19 cellular contexts compared by ENCODE assay signal in genomic region chr4:139840773-139841172, GRCh38.
DNase-seq lines count a peak whose midpoint lies in the region; ATAC-seq and TF ChIP-seq lines count a peak whose summit lies in the region.
"Had no signal": no experiment of that assay in that cellular context is flagged by ENCODE, and none has a peak within 500 bp of the region (broad histone marks: within the 10 kb centered on the region; RNA-seq: fewer than 3 reads in every experiment).

No MANE protein-coding gene starts in this region.

- peak overlapping the region; percentile 93 to 98 (median 94) for H3K27ac Mint-ChIP-seq in immature natural killer cell
- H3K27ac Mint-ChIP-seq in neural crest cell (ENCODE audit: unreplicated experiment) = no peak overlapping the region

- no peaks in the 10 kb centered on the region for H3K9me3 ChIP-seq in lower lobe of right lung
- H3K9me3 ChIP-seq: BLaER1 treated with 17β-estradiol and CSF1 and Interleukin-3, amounts not matched to agents 10 nM and 100 nM had no signal

- H3K4me1 Mint-ChIP-seq in immature natural killer cell (peaks cover 48 to 61% of the 10 kb centered on the region in 2 donors), neural crest cell (peaks cover 65% of the 10 kb centered on the region)

- ATAC-seq in lower lobe of right lung = no peak
- ATAC-seq: PC-3 had no signal

- peaks cover 0 to 8% (median 0%) of the 10 kb centered on the region in 3 donors for H3K36me3 Mint-ChIP-seq in immature natural killer cell
- peaks cover 2% of the 10 kb centered on the region for H3K36me3 Mint-ChIP-seq in neural crest cell (ENCODE audit: low read depth)

- peaks cover 16% of the 10 kb centered on the region for H3K4me1 ChIP-seq in lower lobe of right lung

- no peaks in the 10 kb centered on the region for H3K27me3 ChIP-seq in lower lobe of right lung (ENCODE audit: low read depth)
- H3K27me3 ChIP-seq: BLaER1 treated with 17β-estradiol and CSF1 and Interleukin-3, amounts not matched to agents 10 nM and 100 nM had no signal

- no peaks in the 10 kb centered on the region for H3K9me3 Mint-ChIP-seq in immature natural killer cell
- H3K9me3 Mint-ChIP-seq in neural crest cell = peaks cover 3% of the 10 kb centered on the region

- intact Hi-C loops in lower lobe of right lung (cut with DNase I) = no loop called here

- H3K36me3 ChIP-seq in lower lobe of right lung = no peaks in the 10 kb centered on the region

- no peak overlapping the region for H3K27ac ChIP-seq in lower lobe of right lung
- H3K27ac ChIP-seq: BLaER1 treated with 17β-estradiol and CSF1 and Interleukin-3, amounts not matched to agents 10 nM and 100 nM; GM23248; HL-60; RWPE1 had no signal

- H3K4me3 Mint-ChIP-seq in immature natural killer cell (peak overlapping the region; percentile 82 to 94 (median 87)), neural crest cell (peak overlapping the region; percentile 30)

- H3K27me3 Mint-ChIP-seq in immature natural killer cell (ENCODE audit: low read depth in 3 of 3) (peaks cover 0 to 4% (median 3%) of the 10 kb centered on the region in 3 donors), neural crest cell (ENCODE audit: low read depth) (peaks cover 6% of the 10 kb centered on the region)

- H3K4me3 ChIP-seq in lower lobe of right lung = no peak overlapping the region
- H3K4me3 ChIP-seq: BLaER1 treated with 17β-estradiol and CSF1 and Interleukin-3, amounts not matched to agents 10 nM and 100 nM; GM23248 had no signal

- TF ChIP-seq CTCF in neural crest cell (conservative IDR thresholded peaks at IDR 0.05) = no peak
- TF ChIP-seq CTCF in lower lobe of right lung (IDR thresholded peaks at IDR 0.05) = no peak

- DNase-seq in NCI-H1092 treated with DMSO at 0.1 percent for 48 hours (lab: John Stamatoyannopoulos, UW) (peak; percentile 31), NCI-H1092 (lab: John Stamatoyannopoulos, UW) (no peak), OCI-M1 (lab: John Stamatoyannopoulos, UW) (peak; percentile 44), immature natural killer cell (no peak), neural crest cell (ENCODE audit: low read depth, low spot score) (no peak), DMS114 treated with DMSO at 0.1 percent for 48 hours (lab: John Stamatoyannopoulos, UW; ENCODE audit: unreplicated experiment) (no peak), NCI-H1436 treated with DMSO at 0.1 percent for 48 hours (lab: John Stamatoyannopoulos, UW) (no peak), lower lobe of right lung (no peak)
- DNase-seq: GF-D8, GM23248, HCEC 1CT, NCI-H1048, NCI-H1694 treated with DMSO at 0.1 percent for 48 hours, NCI-H2107, NCI-H226, PC-3 had no signal

Comparison
In these comparisons a context has a peak if more than half of its experiments do, and no peak if none do; other contexts are left out.
1. DNase-seq: peak in NCI-H1092 treated with DMSO at 0.1 percent for 48 hours (single experiment) and OCI-M1 (single experiment); none in NCI-H1092 (single experiment), immature natural killer cell (0 of 3), neural crest cell (single experiment), DMS114 treated with DMSO at 0.1 percent for 48 hours (single experiment), NCI-H1436 treated with DMSO at 0.1 percent for 48 hours (single experiment) and lower lobe of right lung (single experiment).